8 cellular contexts compared by ENCODE assay signal in genomic region chr15:52020253-52021085, GRCh38. TPM values are rescaled to one million over a fixed set of nuclear protein-coding genes. Genes with fewer than 3 reads are reported as not detected.
DNase-seq lines count a peak whose midpoint lies in the region; ATAC-seq and TF ChIP-seq lines count a peak whose summit lies in the region.

No MANE protein-coding gene starts in this region.

- H3K36me3 Mint-ChIP-seq in activated B cell treated with CpG ODN at 0.5 μM for 24 hours (ENCODE audit: low read depth): peaks cover 6% of the 10 kb centered on the region

- H3K9me3 Mint-ChIP-seq in activated B cell treated with CpG ODN at 0.5 μM for 24 hours: no peaks in the 10 kb centered on the region

- H3K27me3 ChIP-seq in right atrium auricular region (no peaks in the 10 kb centered on the region), gastroesophageal sphincter (no peaks in the 10 kb centered on the region)

- H3K4me3 ChIP-seq in right atrium auricular region (peak overlapping the region; percentile 60 to 63), gastroesophageal sphincter (peak overlapping the region; percentile 76 to 99)

- no peak for TF ChIP-seq CTCF in right atrium auricular region (IDR thresholded peaks at IDR 0.05)
- TF ChIP-seq CTCF in activated B cell treated with CpG ODN at 0.5 μM for 24 hours (IDR thresholded peaks at IDR 0.05): no peak
- TF ChIP-seq CTCF in gastroesophageal sphincter (IDR thresholded peaks at IDR 0.05): no peak

- H3K4me1 ChIP-seq in right atrium auricular region (peaks cover 0 to 26% of the 10 kb centered on the region in 2 donors), gastroesophageal sphincter (peaks cover 0 to 41% (median 8%) of the 10 kb centered on the region in 3 donors)

- H3K27ac ChIP-seq in right atrium auricular region: peak overlapping the region; percentile 89 to 92
- peak overlapping the region; percentile 96 to 99 (median 98) for H3K27ac ChIP-seq in gastroesophageal sphincter

- ATAC-seq in left ventricle myocardium superior (no peak), activated B cell treated with CpG ODN at 0.5 μM for 24 hours (ENCODE audit: low read depth) (no peak), gastroesophageal sphincter (no peak), left colon (no peak)

- POLR2A ChIA-PET in activated B cell treated with CpG ODN at 0.5 μM for 24 hours (lab: Charles Lee): interaction anchor here (0.6 to 3.5 kb wide), 9 partner anchors 11 to 1665 kb away, joined by 3 to 24 read pairs (median 4); partner anchors contain the start of genes ATOSA, GABPB1 and LEO1

- H3K4me3 Mint-ChIP-seq in activated B cell treated with CpG ODN at 0.5 μM for 24 hours: peak overlapping the region; percentile 93

- H3K36me3 ChIP-seq in right atrium auricular region: no peaks in the 10 kb centered on the region
- H3K36me3 ChIP-seq in gastroesophageal sphincter: no peaks in the 10 kb centered on the region

- TF ChIP-seq POLR2A in gastroesophageal sphincter (IDR thresholded peaks at IDR 0.05): no peak

- CTCF ChIA-PET in activated B cell treated with CpG ODN at 0.5 μM for 24 hours (lab: Charles Lee): no interaction called here

- intact Hi-C loops in left ventricle myocardium superior (cut with micrococcal nuclease): no loop called here
- intact Hi-C loops in activated B cell treated with CpG ODN at 0.5 μM for 24 hours (cut with micrococcal nuclease): no loop called here
- intact Hi-C loops in left colon (cut with DNase I, micrococcal nuclease): no loop called here

- H3K27me3 Mint-ChIP-seq in activated B cell treated with CpG ODN at 0.5 μM for 24 hours: no peaks in the 10 kb centered on the region

- TF ChIP-seq EP300 in gastroesophageal sphincter (IDR thresholded peaks at IDR 0.05): no peak

- peak overlapping the region; percentile 95 for H3K27ac Mint-ChIP-seq in activated B cell treated with CpG ODN at 0.5 μM for 24 hours

- H3K4me1 Mint-ChIP-seq in activated B cell treated with CpG ODN at 0.5 μM for 24 hours: peaks cover 37% of the 10 kb centered on the region

- no peaks in the 10 kb centered on the region for H3K9me3 ChIP-seq in right atrium auricular region
- H3K9me3 ChIP-seq in gastroesophageal sphincter: no peaks in the 10 kb centered on the region

- no peak for DNase-seq in right atrium auricular region (ENCODE audit: low spot score)
- DNase-seq in left ventricle myocardium superior: no peak
- no peak for DNase-seq in activated B cell treated with CpG ODN at 0.5 μM for 24 hours
- DNase-seq in renal cortical epithelial cell (ENCODE audit: low read depth): peak; percentile 41
- no peak for DNase-seq in stimulated activated CD4-positive, alpha-beta T cell treated with anti-CD3 and anti-CD28 coated beads, Interleukin-4, amount 100 ng/mL, for 4 hours
- DNase-seq in left colon: no peak
- no peak for DNase-seq in retina

- 1 to 3% methylated on average over 7 to 9 of the region's 10 CpGs for WGBS in gastroesophageal sphincter (ENCODE audit: low coverage in 1 of 2), 2 donors

RNA-seq across cellular contexts. Expression of gene MAPK6, which starts 1.4 kb away (rescaled TPM):
- total RNA-seq in right atrium auricular region (10 to 100 TPM; 11.6 to 13.4 TPM), left ventricle myocardium superior (17.9 TPM), activated B cell treated with CpG ODN at 0.5 μM for 24 hours (16.1 and 16.2 TPM in 2 replicates), gastroesophageal sphincter (10 to 100 TPM; 17.5 to 22.5 (median 20.7) TPM), renal cortical epithelial cell (55.4 and 68.1 TPM in 2 replicates), left colon (10 to 100 TPM; 68.8 to 75.5 TPM)

RNA-seq across cellular contexts. Expression of gene LEO1, which starts 48.9 kb away (rescaled TPM):
- 10 to 100 TPM in 1 of 2 donors, 1 to 10 TPM in 1; 9.0 to 10.6 TPM for total RNA-seq in right atrium auricular region
- 9.0 TPM for total RNA-seq in left ventricle myocardium superior
- 18.3 and 19.1 TPM in 2 replicates for total RNA-seq in activated B cell treated with CpG ODN at 0.5 μM for 24 hours
- 10 to 100 TPM; 11.7 to 15.7 (median 13.2) TPM for total RNA-seq in gastroesophageal sphincter
- total RNA-seq in renal cortical epithelial cell: 18.8 and 49.9 TPM in 2 replicates
- 10 to 100 TPM; 23.7 to 25.3 TPM for total RNA-seq in left colon
